In the genomic region with DNA sequence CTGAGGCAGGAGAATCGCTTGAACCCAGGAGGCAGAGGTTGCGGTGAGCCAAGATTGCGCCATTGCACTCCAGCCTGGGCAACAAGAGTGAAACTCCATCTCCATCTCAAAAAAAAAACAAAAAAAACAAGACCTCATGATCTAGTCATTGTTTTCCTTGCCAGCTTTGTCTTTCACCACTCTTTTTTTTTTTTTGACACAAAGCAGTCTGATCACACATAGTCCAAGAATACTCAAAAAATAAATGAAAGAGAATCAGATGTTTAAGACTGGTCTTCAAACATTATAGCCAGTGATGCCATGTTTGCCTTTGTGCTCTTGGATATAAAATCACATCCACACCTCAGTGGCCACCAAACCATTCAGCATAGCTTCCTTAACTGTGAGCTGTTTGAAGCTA, we compare ENCODE assay signal across 24 cellular contexts.
"Had no signal": no experiment of that assay in that cellular context is flagged by ENCODE, and none has a peak within 500 bp of the region (broad histone marks: within the 10 kb centered on the region; RNA-seq: fewer than 3 reads in every experiment).

No MANE protein-coding gene starts in this region.

- H3K36me3 ChIP-seq: brain microvascular endothelial cell, cardiac muscle cell, SJSA1 had no signal

- H3K27ac ChIP-seq: brain microvascular endothelial cell, cardiac muscle cell, SJSA1 had no signal

- H3K27me3 Mint-ChIP-seq: activated naive CD8-positive, alpha-beta T cell; activated T-helper 17 cell treated with anti-CD3 and anti-CD28 coated beads, Interleukin-2, amount 50 U/mL, for 72 hours had no signal

- DNase-seq: activated CD4-positive, alpha-beta T cell treated with anti-CD3 and anti-CD28 coated beads for 48 hours; activated CD4-positive, alpha-beta T cell treated with anti-CD3 and anti-CD28 coated beads, Interleukin-2, amount 50 U/mL, for 48 hours; activated CD4-positive, CD25-positive, alpha-beta regulatory T cell treated with anti-CD3 and anti-CD28 coated beads, Interleukin-2, amount 50 U/mL, for 72 hours; activated gamma-delta T cell; activated naive CD4-positive, alpha-beta T cell treated with anti-CD3 and anti-CD28 coated beads for 36 hours; activated T-cell treated with anti-CD3 and anti-CD28 coated beads for 4 hours; activated T-cell treated with anti-CD3 and anti-CD28 coated beads, Interleukin-2, amount 50 U/mL, for 48 hours; brain microvascular endothelial cell; KG1; NCI-H1048; NCI-H187 treated with DMSO at 0.1 percent for 48 hours; NCI-H2171; NCI-H2227 treated with DMSO at 0.1 percent for 48 hours; NCI-H526; NCI-H774; PC-3; T-helper 9 cell had no signal

- H3K4me3 Mint-ChIP-seq: activated naive CD4-positive, alpha-beta T cell treated with anti-CD3 and anti-CD28 coated beads for 36 hours; activated naive CD8-positive, alpha-beta T cell; activated T-helper 17 cell treated with anti-CD3 and anti-CD28 coated beads, Interleukin-2, amount 50 U/mL, for 72 hours; T-helper 1 cell treated with Interleukin-12 subunit alpha and Interleukin-12 subunit beta and Interleukin-4 antibody, amounts not matched to agents 30 μg/mL and 1 μg/mL, for 36 hours; WTC11 had no signal

- H3K9me3 ChIP-seq: SJSA1 had no signal

- H3K9me3 Mint-ChIP-seq: activated naive CD4-positive, alpha-beta T cell treated with anti-CD3 and anti-CD28 coated beads for 36 hours; activated T-helper 17 cell treated with anti-CD3 and anti-CD28 coated beads, Interleukin-2, amount 50 U/mL, for 72 hours; T-helper 1 cell treated with Interleukin-12 subunit alpha and Interleukin-12 subunit beta and Interleukin-4 antibody, amounts not matched to agents 30 μg/mL and 1 μg/mL, for 36 hours; WTC11 had no signal

- H3K27ac Mint-ChIP-seq: activated naive CD4-positive, alpha-beta T cell treated with anti-CD3 and anti-CD28 coated beads for 36 hours; activated naive CD8-positive, alpha-beta T cell; activated T-helper 17 cell treated with anti-CD3 and anti-CD28 coated beads, Interleukin-2, amount 50 U/mL, for 72 hours; T-helper 1 cell treated with Interleukin-12 subunit alpha and Interleukin-12 subunit beta and Interleukin-4 antibody, amounts not matched to agents 30 μg/mL and 1 μg/mL, for 36 hours; WTC11 had no signal

- ATAC-seq: activated T-helper 17 cell treated with anti-CD3 and anti-CD28 coated beads, Interleukin-2, amount 50 U/mL, for 72 hours; PC-3; SK-N-SH treated with all-trans-retinoic acid at 6 μM for 48 hours; WTC11 had no signal

- H3K27me3 ChIP-seq: brain microvascular endothelial cell, cardiac muscle cell, SJSA1 had no signal

- H3K4me3 ChIP-seq: cardiac muscle cell, SJSA1 had no signal

- H3K36me3 Mint-ChIP-seq: activated naive CD8-positive, alpha-beta T cell; WTC11 had no signal
